Comparison of ENCODE assay signal across 16 cellular contexts in the genomic region with DNA sequence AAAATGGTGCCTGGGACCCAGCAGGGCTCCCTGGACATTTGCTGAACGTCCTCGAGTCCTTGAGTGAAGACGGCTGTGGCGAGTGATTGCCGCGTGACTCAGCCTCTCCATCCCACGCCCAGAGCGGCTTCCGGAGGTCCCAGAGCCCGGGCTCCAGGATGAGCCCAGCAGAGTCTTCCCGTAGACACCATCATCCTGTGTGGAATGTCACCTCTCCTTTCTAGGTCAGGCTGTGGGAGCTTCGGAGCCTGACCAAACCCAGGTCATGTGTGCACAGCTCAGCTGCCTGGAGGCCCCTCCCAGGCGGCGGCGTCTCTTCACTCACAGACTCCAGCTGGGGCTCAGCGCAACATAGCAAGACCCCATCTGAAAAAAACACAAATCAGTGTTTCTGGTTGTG. TPM values are rescaled to one million over a fixed set of nuclear protein-coding genes. Genes with fewer than 3 reads are reported as not detected.
A peak's percentile ranks its signal among the peaks of the same experiment; 100 is the strongest.
DNase-seq lines count a peak whose midpoint lies in the region; ATAC-seq and TF ChIP-seq lines count a peak whose summit lies in the region.
"Had no signal": no experiment of that assay in that cellular context is flagged by ENCODE, and none has a peak within 500 bp of the region (broad histone marks: within the 10 kb centered on the region; RNA-seq: fewer than 3 reads in every experiment).

No MANE protein-coding gene starts in this region.

- no peak for DNase-seq in activated CD4-positive, alpha-beta T cell treated with anti-CD3 and anti-CD28 coated beads, Interleukin-2, amount 10 ng/mL, durations not matched to agents 7 days and 5 days
- no peak for DNase-seq in activated CD4-positive, alpha-beta T cell treated with anti-CD3 and anti-CD28 coated beads, Interleukin-2, amount 50 U/mL, for 48 hours
- peak; percentile 22 for DNase-seq in dedifferentiated amniotic fluid mesenchymal stem cell (ENCODE audit: extremely low spot score)
- peak in 1 of 2 donors; percentile 69 for DNase-seq in left lung
- DNase-seq in transverse colon: peak; percentile 36
- no peak for DNase-seq in inferior parietal cortex (ENCODE audit: extremely low spot score)
- no peak for DNase-seq in effector memory CD8-positive, alpha-beta T cell
- DNase-seq: activated CD4-positive, CD25-positive, alpha-beta regulatory T cell; activated T-cell treated with anti-CD3 and anti-CD28 coated beads, Interleukin-2, amount 50 U/mL, for 48 hours; DMS153; NCI-H1105 treated with DMSO at 0.1 percent for 48 hours had no signal

- no peak overlapping the region for H3K4me3 ChIP-seq in left lung
- H3K4me3 ChIP-seq in transverse colon: no peak overlapping the region
- H3K4me3 ChIP-seq: breast epithelium, ovary, SJSA1 had no signal

- peak overlapping the region; percentile 13 for H3K27ac Mint-ChIP-seq in activated CD4-positive, alpha-beta T cell treated with anti-CD3 and anti-CD28 coated beads, Interleukin-2, amount 10 ng/mL, durations not matched to agents 7 days and 5 days
- H3K27ac Mint-ChIP-seq in effector memory CD8-positive, alpha-beta T cell: peak overlapping the region in 1 of 2 donors; percentile 41

- H3K27me3 Mint-ChIP-seq in activated CD4-positive, alpha-beta T cell treated with anti-CD3 and anti-CD28 coated beads, Interleukin-2, amount 10 ng/mL, durations not matched to agents 7 days and 5 days: no peaks in the 10 kb centered on the region
- H3K27me3 Mint-ChIP-seq in effector memory CD8-positive, alpha-beta T cell: no peaks in the 10 kb centered on the region

- H3K27ac ChIP-seq in left lung (no peak overlapping the region), transverse colon (peak overlapping the region in 2 of 4 donors; percentile 6 to 43)
- H3K27ac ChIP-seq: 22Rv1, ovary, SJSA1 had no signal

- H3K4me1 Mint-ChIP-seq in activated CD4-positive, alpha-beta T cell treated with anti-CD3 and anti-CD28 coated beads, Interleukin-2, amount 10 ng/mL, durations not matched to agents 7 days and 5 days: peaks cover 2% of the 10 kb centered on the region
- peaks cover 0 to 4% of the 10 kb centered on the region in 2 donors for H3K4me1 Mint-ChIP-seq in effector memory CD8-positive, alpha-beta T cell (ENCODE audit: low read depth in 2 of 2)

- 72 to 93% methylated on average over 3 to 16 of the region's 16 CpGs for WGBS in transverse colon (ENCODE audit: low coverage in 1 of 2), 2 donors

- TF ChIP-seq CTCF in left lung (IDR thresholded peaks at IDR 0.05) (no peak), transverse colon (IDR thresholded peaks at IDR 0.05) (no peak)

- H3K27me3 ChIP-seq in left lung (peaks cover 0 to 8% of the 10 kb centered on the region in 2 donors), transverse colon (no peaks in the 10 kb centered on the region)
- H3K27me3 ChIP-seq: breast epithelium, ovary, SJSA1 had no signal

- CTCF ChIA-PET in activated CD4-positive, alpha-beta T cell treated with anti-CD3 and anti-CD28 coated beads, Interleukin-2, amount 10 ng/mL, durations not matched to agents 7 days and 5 days (lab: Charles Lee): no interaction called here

- intact Hi-C loops in left lung (cut with DNase I) (no loop called here), transverse colon (cut with DNase I; ENCODE audit: low total_unique reads) (no loop called here)

- no peaks in the 10 kb centered on the region for H3K36me3 Mint-ChIP-seq in activated CD4-positive, alpha-beta T cell treated with anti-CD3 and anti-CD28 coated beads, Interleukin-2, amount 10 ng/mL, durations not matched to agents 7 days and 5 days (ENCODE audit: low read depth)
- peaks cover 6% of the 10 kb centered on the region for H3K36me3 Mint-ChIP-seq in effector memory CD8-positive, alpha-beta T cell (ENCODE audit: insufficient read depth)

- TF ChIP-seq EP300 in transverse colon (IDR thresholded peaks at IDR 0.05; ENCODE audit: low read depth): no peak

- no peak for TF ChIP-seq POLR2A in transverse colon (IDR thresholded peaks at IDR 0.05)

- H3K9me3 ChIP-seq in left lung (no peaks in the 10 kb centered on the region), transverse colon (no peaks in the 10 kb centered on the region)
- H3K9me3 ChIP-seq: breast epithelium, ovary, SJSA1 had no signal

- H3K4me3 Mint-ChIP-seq in activated CD4-positive, alpha-beta T cell treated with anti-CD3 and anti-CD28 coated beads, Interleukin-2, amount 10 ng/mL, durations not matched to agents 7 days and 5 days: no peak overlapping the region
- H3K4me3 Mint-ChIP-seq in effector memory CD8-positive, alpha-beta T cell: no peak overlapping the region

- ATAC-seq in left lung (peak; percentile 16), HG03354 (IDR thresholded peaks at IDR 0.05; ENCODE audit: poor library complexity, severe bottlenecking, unreplicated experiment) (no peak)
- ATAC-seq in effector memory CD8-positive, alpha-beta T cell (replicated peaks): no peak

- H3K36me3 ChIP-seq in left lung (peaks cover 0 to 8% of the 10 kb centered on the region in 2 donors), transverse colon (no peaks in the 10 kb centered on the region)
- H3K36me3 ChIP-seq: breast epithelium, ovary, SJSA1 had no signal

- H3K4me1 ChIP-seq in left lung (no peaks in the 10 kb centered on the region), transverse colon (peaks cover 0 to 13% (median 12%) of the 10 kb centered on the region in 4 donors)
- H3K4me1 ChIP-seq: breast epithelium, SJSA1 had no signal

- H3K9me3 Mint-ChIP-seq in activated CD4-positive, alpha-beta T cell treated with anti-CD3 and anti-CD28 coated beads, Interleukin-2, amount 10 ng/mL, durations not matched to agents 7 days and 5 days: no peaks in the 10 kb centered on the region
- H3K9me3 Mint-ChIP-seq in effector memory CD8-positive, alpha-beta T cell: no peaks in the 10 kb centered on the region

- POLR2A ChIA-PET in activated CD4-positive, alpha-beta T cell treated with anti-CD3 and anti-CD28 coated beads, Interleukin-2, amount 10 ng/mL, durations not matched to agents 7 days and 5 days (lab: Charles Lee): no interaction called here

- in situ Hi-C loops in transverse colon (cut with MboI; ENCODE audit: low pct_ligation_motif_present in 1 of 4, low pct_unique_long_range_greater_than_20kb in 1 of 4, low sequenced_read_pairs in 3 of 4): no loop called here

RNA-seq across cellular contexts. Expression of a gene that starts 38.2 kb away (rescaled TPM):
- 1 to 10 TPM; 5.1 to 5.6 TPM for total RNA-seq in activated CD4-positive, alpha-beta T cell treated with anti-CD3 and anti-CD28 coated beads, Interleukin-2, amount 10 ng/mL, durations not matched to agents 7 days and 5 days
- total RNA-seq in left lung (100 to 1,000 TPM; 100 to 129 TPM), transverse colon (10 to 100 TPM; 48.6 to 96.7 (median 54.4) TPM)

Comparison
In these comparisons a context has a peak if more than half of its experiments do, and no peak if none do; other contexts are left out.
1. DNase-seq: peak in dedifferentiated amniotic fluid mesenchymal stem cell (single experiment) and transverse colon (single experiment); none in activated CD4-positive, alpha-beta T cell treated with anti-CD3 and anti-CD28 coated beads, Interleukin-2, amount 10 ng/mL, durations not matched to agents 7 days and 5 days (single experiment), activated CD4-positive, alpha-beta T cell treated with anti-CD3 and anti-CD28 coated beads, Interleukin-2, amount 50 U/mL, for 48 hours (0 of 2), inferior parietal cortex (single experiment) and effector memory CD8-positive, alpha-beta T cell (0 of 3).
2. RNA of a gene that starts 38.2 kb away (total RNA-seq): 100 to 129 TPM in left lung and 48.6 to 96.7 TPM in transverse colon; 5.1 to 5.6 TPM in activated CD4-positive, alpha-beta T cell treated with anti-CD3 and anti-CD28 coated beads, Interleukin-2, amount 10 ng/mL, durations not matched to agents 7 days and 5 days; every median in the first group is over 4 times any median in the second.